Comparison of ENCODE assay signal across 12 cellular contexts in genomic region chr1:30856260-30856790, GRCh38.
A peak's percentile ranks its signal among the peaks of the same experiment; 100 is the strongest.
DNase-seq lines count a peak whose midpoint lies in the region; ATAC-seq and TF ChIP-seq lines count a peak whose summit lies in the region.
"Had no signal": no experiment of that assay in that cellular context is flagged by ENCODE, and none has a peak within 500 bp of the region (broad histone marks: within the 10 kb centered on the region; RNA-seq: fewer than 3 reads in every experiment).

No MANE protein-coding gene starts in this region.

- peaks cover 12% of the 10 kb centered on the region for H3K4me1 Mint-ChIP-seq in stimulated activated effector memory CD8-positive, alpha-beta T cell treated with anti-CD3 and anti-CD28 coated beads, Interleukin-12 subunit alpha, Interleukin-12 subunit beta, amount 100 ng/mL, for 72 hours

- no peaks in the 10 kb centered on the region for H3K9me3 Mint-ChIP-seq in stimulated activated effector memory CD8-positive, alpha-beta T cell treated with anti-CD3 and anti-CD28 coated beads, Interleukin-12 subunit alpha, Interleukin-12 subunit beta, amount 100 ng/mL, for 72 hours

- no peak for ATAC-seq in GM19467 (IDR thresholded peaks at IDR 0.05; ENCODE audit: unreplicated experiment)
- ATAC-seq in stimulated activated effector memory CD8-positive, alpha-beta T cell treated with anti-CD3 and anti-CD28 coated beads, Interleukin-12 subunit alpha, Interleukin-12 subunit beta, amount 100 ng/mL, for 72 hours: no peak

- no peak overlapping the region for H3K4me3 ChIP-seq in AG10803 (ENCODE audit: low read length)
- H3K4me3 ChIP-seq: dorsolateral prefrontal cortex had no signal

- DNase-seq in AG10803 (ENCODE audit: low read depth): peak; percentile 30
- peak; percentile 80 for DNase-seq in NCI-H128 (lab: John Stamatoyannopoulos, UW; ENCODE audit: unreplicated experiment)
- DNase-seq in NCI-H748 (lab: John Stamatoyannopoulos, UW; ENCODE audit: unreplicated experiment): peak; percentile 90
- peak; percentile 26 for DNase-seq in fibroblast of gingiva (ENCODE audit: low read depth)
- no peak for DNase-seq in foreskin melanocyte
- no peak for DNase-seq in activated CD4-positive, alpha-beta T cell treated with anti-CD3 and anti-CD28 coated beads for 48 hours
- DNase-seq in stimulated activated effector memory CD8-positive, alpha-beta T cell treated with anti-CD3 and anti-CD28 coated beads, Interleukin-12 subunit alpha, Interleukin-12 subunit beta, amount 100 ng/mL, for 72 hours (ENCODE audit: low spot score in 2 of 2): no peak
- DNase-seq: activated gamma-delta T cell, NCI-H1048, T1000 had no signal

- no peak overlapping the region for H3K27ac Mint-ChIP-seq in stimulated activated effector memory CD8-positive, alpha-beta T cell treated with anti-CD3 and anti-CD28 coated beads, Interleukin-12 subunit alpha, Interleukin-12 subunit beta, amount 100 ng/mL, for 72 hours

- H3K36me3 Mint-ChIP-seq in stimulated activated effector memory CD8-positive, alpha-beta T cell treated with anti-CD3 and anti-CD28 coated beads, Interleukin-12 subunit alpha, Interleukin-12 subunit beta, amount 100 ng/mL, for 72 hours: no peaks in the 10 kb centered on the region

- peak; percentile 12; the same call in 1 of the 2 replicates for TF ChIP-seq CTCF in AG10803 (conservative IDR thresholded peaks at IDR 0.05; ENCODE audit: low read length)

- H3K4me3 Mint-ChIP-seq in stimulated activated effector memory CD8-positive, alpha-beta T cell treated with anti-CD3 and anti-CD28 coated beads, Interleukin-12 subunit alpha, Interleukin-12 subunit beta, amount 100 ng/mL, for 72 hours: no peak overlapping the region

Comparison
In these comparisons a context has a peak if more than half of its experiments do, and no peak if none do; other contexts are left out.
1. DNase-seq: peak in AG10803 (single experiment), NCI-H128 (single experiment), NCI-H748 (single experiment) and fibroblast of gingiva (single experiment); none in foreskin melanocyte (single experiment), activated CD4-positive, alpha-beta T cell treated with anti-CD3 and anti-CD28 coated beads for 48 hours (single experiment) and stimulated activated effector memory CD8-positive, alpha-beta T cell treated with anti-CD3 and anti-CD28 coated beads, Interleukin-12 subunit alpha, Interleukin-12 subunit beta, amount 100 ng/mL, for 72 hours (0 of 2).